3 cellular contexts compared by ENCODE assay signal in the genomic region with DNA sequence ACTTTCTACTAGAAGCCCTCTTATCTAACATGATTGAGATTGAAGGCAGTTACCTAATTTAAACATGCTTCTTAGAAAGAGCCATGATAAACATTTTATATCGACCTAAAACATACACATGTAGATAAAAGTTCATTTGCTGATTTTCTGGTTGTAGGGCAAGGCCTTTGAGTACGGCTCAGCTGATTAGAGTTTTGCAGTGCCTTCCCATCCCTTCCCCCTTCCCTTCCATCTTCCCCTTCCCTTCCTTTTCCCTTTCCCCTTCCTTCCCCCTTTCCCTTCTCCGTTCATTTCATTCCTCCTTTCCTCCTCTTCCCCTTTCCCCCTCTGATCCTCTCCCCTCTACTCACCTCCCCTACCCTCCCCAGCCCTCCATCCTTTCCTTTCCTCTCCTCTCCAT.
TF ChIP-seq lines count a peak whose summit lies in the region.

No MANE protein-coding gene starts in this region.

TF ChIP-seq in HepG2, 621 proteins besides CTCF, POLR2A, EP300 and RAD21:
- peak; percentile 84 for TF ChIP-seq PCBP2 (optimal IDR thresholded peaks at IDR 0.05; ENCODE audit: low read depth, low read length, poor library complexity, severe bottlenecking)
- peak; percentile 87 for TF ChIP-seq HNRNPK (IDR thresholded peaks at IDR 0.05; ENCODE audit: low read depth, low read length, poor library complexity, severe bottlenecking)
- no peak for TF ChIP-seq ZNF576 (CRISPR knock-in tag; IDR thresholded peaks at IDR 0.05)
TF ChIP-seq in HepG2: peak in this region for 2.

TF ChIP-seq in HEK293, 187 proteins besides CTCF, POLR2A, EP300 and RAD21:
- TF ChIP-seq ZNF138 (tag by site-specific recombination; IDR thresholded peaks at IDR 0.05; ENCODE audit: borderline replicate concordance) (no peak), PRDM1 (tag by site-specific recombination; IDR thresholded peaks at IDR 0.05) (peak; percentile 53; the same call in 1 of the 2 replicates), ZNF366 (tag by site-specific recombination; conservative IDR thresholded peaks at IDR 0.05) (0 out of 2 replicates have a peak, but pooled peaks have one; percentile 28), ZNF555 (tag by site-specific recombination; conservative IDR thresholded peaks at IDR 0.05) (no peak)
- TF ChIP-seq, protein P1, sequence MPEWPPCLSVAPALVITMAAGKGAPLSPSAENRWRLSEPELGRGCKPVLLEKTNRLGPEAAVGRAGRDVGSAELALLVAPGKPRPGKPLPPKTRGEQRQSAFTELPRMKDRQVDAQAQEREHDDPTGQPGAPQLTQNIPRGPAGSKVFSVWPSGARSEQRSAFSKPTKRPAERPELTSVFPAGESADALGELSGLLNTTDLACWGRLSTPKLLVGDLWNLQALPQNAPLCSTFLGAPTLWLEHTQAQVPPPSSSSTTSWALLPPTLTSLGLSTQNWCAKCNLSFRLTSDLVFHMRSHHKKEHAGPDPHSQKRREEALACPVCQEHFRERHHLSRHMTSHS (tag by site-specific recombination; IDR thresholded peaks at IDR 0.05) = no peak
- TF ChIP-seq, protein P2, sequence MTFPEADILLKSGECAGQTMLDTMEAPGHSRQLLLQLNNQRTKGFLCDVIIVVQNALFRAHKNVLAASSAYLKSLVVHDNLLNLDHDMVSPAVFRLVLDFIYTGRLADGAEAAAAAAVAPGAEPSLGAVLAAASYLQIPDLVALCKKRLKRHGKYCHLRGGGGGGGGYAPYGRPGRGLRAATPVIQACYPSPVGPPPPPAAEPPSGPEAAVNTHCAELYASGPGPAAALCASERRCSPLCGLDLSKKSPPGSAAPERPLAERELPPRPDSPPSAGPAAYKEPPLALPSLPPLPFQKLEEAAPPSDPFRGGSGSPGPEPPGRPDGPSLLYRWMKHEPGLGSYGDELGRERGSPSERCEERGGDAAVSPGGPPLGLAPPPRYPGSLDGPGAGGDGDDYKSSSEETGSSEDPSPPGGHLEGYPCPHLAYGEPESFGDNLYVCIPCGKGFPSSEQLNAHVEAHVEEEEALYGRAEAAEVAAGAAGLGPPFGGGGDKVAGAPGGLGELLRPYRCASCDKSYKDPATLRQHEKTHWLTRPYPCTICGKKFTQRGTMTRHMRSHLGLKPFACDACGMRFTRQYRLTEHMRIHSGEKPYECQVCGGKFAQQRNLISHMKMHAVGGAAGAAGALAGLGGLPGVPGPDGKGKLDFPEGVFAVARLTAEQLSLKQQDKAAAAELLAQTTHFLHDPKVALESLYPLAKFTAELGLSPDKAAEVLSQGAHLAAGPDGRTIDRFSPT (tag by site-specific recombination; IDR thresholded peaks at IDR 0.05) = no peak

TF ChIP-seq in K562, 482 proteins besides CTCF, POLR2A, EP300 and RAD21:
- TF ChIP-seq HNRNPK (IDR thresholded peaks at IDR 0.05; ENCODE audit: low read depth, low read length, poor library complexity, severe bottlenecking) = peak; percentile 53
- TF ChIP-seq NONO (IDR thresholded peaks at IDR 0.05; ENCODE audit: low read depth in 2 of 2, low read length in 1 of 2) = no peak
